In the genomic region with DNA sequence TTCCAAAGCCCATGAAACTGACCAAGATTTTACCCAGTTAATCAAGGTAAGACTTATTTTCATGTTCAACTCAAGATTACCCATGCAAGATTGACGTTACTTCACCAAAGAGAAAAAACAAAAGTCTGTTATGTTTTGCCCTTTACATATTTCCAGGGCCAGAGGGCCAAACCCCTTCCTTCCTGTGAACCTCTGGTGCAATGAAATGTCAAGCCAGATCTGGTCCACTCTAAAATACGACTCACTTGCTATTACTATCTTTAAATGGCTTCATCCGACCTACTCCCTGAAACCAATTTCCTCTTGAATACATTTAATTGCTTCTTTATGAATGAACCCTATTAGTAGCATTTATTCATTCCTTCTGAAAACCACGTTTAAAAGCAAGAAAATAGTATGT, we compare ENCODE assay signal across 19 cellular contexts. TPM values are rescaled to one million over a fixed set of nuclear protein-coding genes. Genes with fewer than 3 reads are reported as not detected.
A peak's percentile ranks its signal among the peaks of the same experiment; 100 is the strongest.
DNase-seq lines count a peak whose midpoint lies in the region; ATAC-seq and TF ChIP-seq lines count a peak whose summit lies in the region.
"Had no signal": no experiment of that assay in that cellular context is flagged by ENCODE, and none has a peak within 500 bp of the region (broad histone marks: within the 10 kb centered on the region; RNA-seq: fewer than 3 reads in every experiment).

No MANE protein-coding gene starts in this region.

- H3K4me3 ChIP-seq in Panc1 (ENCODE audit: low read depth in 2 of 2, low read length in 2 of 2) (no peak overlapping the region), osteoblast (ENCODE audit: insufficient read depth, low read length) (no peak overlapping the region)

- no peak for ATAC-seq in Panc1
- ATAC-seq in GM21825 (IDR thresholded peaks at IDR 0.05; ENCODE audit: unreplicated experiment): no peak
- ATAC-seq in GM21447 (IDR thresholded peaks at IDR 0.05; ENCODE audit: unreplicated experiment): no peak
- ATAC-seq: activated CD4-positive, CD25-positive, alpha-beta regulatory T cell treated with anti-CD3 and anti-CD28 coated beads, Interleukin-2, amount 50 U/mL, for 24 hours; HepG2 had no signal

- no peaks in the 10 kb centered on the region for H3K9me3 ChIP-seq in Panc1 (ENCODE audit: control insufficient read depth, insufficient read depth, low read depth, low read length)
- H3K9me3 ChIP-seq in osteoblast (ENCODE audit: low read depth, low read length): no peaks in the 10 kb centered on the region

- H3K4me1 Mint-ChIP-seq in activated CD4-positive, alpha-beta T cell treated with anti-CD3 and anti-CD28 coated beads, Interleukin-2, amount 10 ng/mL, durations not matched to agents 7 days and 5 days: peaks cover 39% of the 10 kb centered on the region

- H3K36me3 Mint-ChIP-seq in activated CD4-positive, alpha-beta T cell treated with anti-CD3 and anti-CD28 coated beads, Interleukin-2, amount 10 ng/mL, durations not matched to agents 7 days and 5 days (ENCODE audit: low read depth): peaks cover 11% of the 10 kb centered on the region

- H2AFZ ChIP-seq in osteoblast (ENCODE audit: low read length): no peak overlapping the region

- CTCF ChIA-PET in activated CD4-positive, alpha-beta T cell treated with anti-CD3 and anti-CD28 coated beads, Interleukin-2, amount 10 ng/mL, durations not matched to agents 7 days and 5 days (lab: Charles Lee): interaction anchor here (1.5 kb wide), 1 partner anchor 19 kb away, joined by 4 read pairs; no protein-coding TSS in a partner anchor
- CTCF ChIA-PET in Panc1 (lab: Charles Lee): no interaction called here

- intact Hi-C loops in Panc1 (cut with micrococcal nuclease; ENCODE audit: unreplicated experiment): no loop called here

- H3K27ac Mint-ChIP-seq in activated CD4-positive, alpha-beta T cell treated with anti-CD3 and anti-CD28 coated beads, Interleukin-2, amount 10 ng/mL, durations not matched to agents 7 days and 5 days: peak overlapping the region; percentile 20
- H3K27ac Mint-ChIP-seq: memory B cell had no signal

- peaks cover 66% of the 10 kb centered on the region for H3K4me1 ChIP-seq in Panc1 (ENCODE audit: control insufficient read depth, insufficient read depth, low read length)
- peaks cover 45% of the 10 kb centered on the region for H3K4me1 ChIP-seq in osteoblast (ENCODE audit: insufficient read depth, low read length)

- DNase-seq in activated CD4-positive, alpha-beta T cell treated with anti-CD3 and anti-CD28 coated beads, Interleukin-2, amount 10 ng/mL, durations not matched to agents 7 days and 5 days: no peak
- DNase-seq in activated CD4-positive, alpha-beta T cell treated with anti-CD3 and anti-CD28 coated beads for 1 hour: no peak
- DNase-seq in Panc1 (ENCODE audit: low read depth, low spot score) (no peak), dermis blood vessel endothelial cell (peak; percentile 51), osteoblast (ENCODE audit: insufficient read length, low spot score, missing footprints) (peak; percentile 73)
- no peak for DNase-seq in activated effector memory CD4-positive, alpha-beta T cell treated with Interleukin-2 at 50 U/mL for 16 hours
- DNase-seq: DMS153; GF-D8; hippocampal formation; kidney; naive B cell; posterior cingulate gyrus; stimulated activated CD4-positive, alpha-beta T cell treated with anti-CD3 and anti-CD28 coated beads, Interleukin-2, amount 100 ng/mL, for 24 hours had no signal

- BruUV-seq in Panc1 (replicated peaks; lab: Mats Ljungman, UMichigan): no TSS peak

- no peak for TF ChIP-seq CTCF in Panc1 (IDR thresholded peaks at IDR 0.05)
- no peak for TF ChIP-seq CTCF in osteoblast (IDR thresholded peaks at IDR 0.05; ENCODE audit: extremely low read depth, low read depth, low read length)

- H3K36me3 ChIP-seq in Panc1 (ENCODE audit: control insufficient read depth, insufficient read depth, low read length) (no peaks in the 10 kb centered on the region), osteoblast (ENCODE audit: insufficient read depth, low read length) (no peaks in the 10 kb centered on the region)

- H3K27me3 ChIP-seq in Panc1 (ENCODE audit: control insufficient read depth, insufficient read depth, low read length): no peaks in the 10 kb centered on the region
- H3K27me3 ChIP-seq in osteoblast (ENCODE audit: insufficient read depth, low read length): no peaks in the 10 kb centered on the region

- H3K27ac ChIP-seq in Panc1 (ENCODE audit: low read length): peak overlapping the region; percentile 66; the same call in 1 of the 2 replicates
- peak overlapping the region; percentile 78 for H3K27ac ChIP-seq in osteoblast (ENCODE audit: low read depth, low read length)
- H3K27ac ChIP-seq: C4-2B had no signal

- no peak overlapping the region for H3K4me3 Mint-ChIP-seq in activated CD4-positive, alpha-beta T cell treated with anti-CD3 and anti-CD28 coated beads, Interleukin-2, amount 10 ng/mL, durations not matched to agents 7 days and 5 days
- H3K4me3 Mint-ChIP-seq: memory B cell, naive B cell had no signal

- H3K9me3 Mint-ChIP-seq in activated CD4-positive, alpha-beta T cell treated with anti-CD3 and anti-CD28 coated beads, Interleukin-2, amount 10 ng/mL, durations not matched to agents 7 days and 5 days: peaks cover 2% of the 10 kb centered on the region
- H3K9me3 Mint-ChIP-seq: memory B cell, naive B cell had no signal

- no peak overlapping the region for H3K4me2 ChIP-seq in osteoblast (ENCODE audit: insufficient read depth, low read length)

- peaks cover 96% of the 10 kb centered on the region for H3K79me2 ChIP-seq in osteoblast (ENCODE audit: insufficient read depth, low read length)

- no peaks in the 10 kb centered on the region for H3K27me3 Mint-ChIP-seq in activated CD4-positive, alpha-beta T cell treated with anti-CD3 and anti-CD28 coated beads, Interleukin-2, amount 10 ng/mL, durations not matched to agents 7 days and 5 days
- H3K27me3 Mint-ChIP-seq: memory B cell had no signal

- POLR2A ChIA-PET in activated CD4-positive, alpha-beta T cell treated with anti-CD3 and anti-CD28 coated beads, Interleukin-2, amount 10 ng/mL, durations not matched to agents 7 days and 5 days (lab: Charles Lee): no interaction called here
- POLR2A ChIA-PET in Panc1 (lab: Charles Lee): no interaction called here

- in situ Hi-C loops in Panc1 (cut with HindIII; ENCODE audit: low pct_unique_long_range_greater_than_20kb, low sequenced_read_pairs): no loop called here

- H4K20me1 ChIP-seq in osteoblast (ENCODE audit: insufficient read depth, low read length): no peaks in the 10 kb centered on the region

RNA-seq across cellular contexts. Expression of a gene that starts 33.0 kb away (rescaled TPM):
- 10 to 100 TPM; 17.4 to 17.6 TPM for total RNA-seq in activated CD4-positive, alpha-beta T cell treated with anti-CD3 and anti-CD28 coated beads, Interleukin-2, amount 10 ng/mL, durations not matched to agents 7 days and 5 days
- 61.9 TPM for total RNA-seq in Panc1 (2021; ENCODE audit: unreplicated experiment)
- polyA plus RNA-seq in Panc1 (2012; ENCODE audit: insufficient read length): 45.8 TPM
- 78.3 and 138 TPM in 2 replicates for total RNA-seq in dermis blood vessel endothelial cell
- 36.9 and 41.8 TPM in 2 replicates for total RNA-seq in osteoblast

Comparison
In these comparisons a context has a peak if more than half of its experiments do, and no peak if none do; other contexts are left out.
1. DNase-seq: peak in dermis blood vessel endothelial cell (single experiment) and osteoblast (single experiment); none in activated CD4-positive, alpha-beta T cell treated with anti-CD3 and anti-CD28 coated beads, Interleukin-2, amount 10 ng/mL, durations not matched to agents 7 days and 5 days (single experiment), activated CD4-positive, alpha-beta T cell treated with anti-CD3 and anti-CD28 coated beads for 1 hour (single experiment), Panc1 (single experiment) and activated effector memory CD4-positive, alpha-beta T cell treated with Interleukin-2 at 50 U/mL for 16 hours (single experiment).